Comparison of ENCODE assay signal across 8 cellular contexts in genomic region chr5:132099073-132099748, GRCh38. TPM values are rescaled to one million over a fixed set of nuclear protein-coding genes. Genes with fewer than 3 reads are reported as not detected.
DNase-seq lines count a peak whose midpoint lies in the region; ATAC-seq and TF ChIP-seq lines count a peak whose summit lies in the region.
"Had no signal": no experiment of that assay in that cellular context is flagged by ENCODE, and none has a peak within 500 bp of the region (broad histone marks: within the 10 kb centered on the region; RNA-seq: fewer than 3 reads in every experiment).

No MANE protein-coding gene starts in this region.

- DNase-seq in activated CD8-positive, alpha-beta memory T cell treated with anti-CD3 and anti-CD28 coated beads, Interleukin-2, amount 10 ng/mL, durations not matched to agents 7 days and 5 days: peak; percentile 86
- peak in 2 of 3 donors; percentile 63 to 82 for DNase-seq in stimulated activated CD4-positive, alpha-beta T cell treated with anti-CD3 and anti-CD28 coated beads, TNF-alpha, amount 100 ng/mL, for 48 hours (ENCODE audit: low read depth in 3 of 3)
- no peak for DNase-seq in Caco-2
- no peak for DNase-seq in WTC11 (ENCODE audit: low spot score)
- DNase-seq in AG20443 (ENCODE audit: low spot score): no peak

- POLR2A ChIA-PET in Caco-2 (lab: Charles Lee) (no interaction called here), WTC11 (lab: Charles Lee) (no interaction called here)

- peaks cover 85% of the 10 kb centered on the region for H3K4me1 Mint-ChIP-seq in activated CD8-positive, alpha-beta memory T cell treated with anti-CD3 and anti-CD28 coated beads, Interleukin-2, amount 10 ng/mL, durations not matched to agents 7 days and 5 days
- H3K4me1 Mint-ChIP-seq in Caco-2 (ENCODE audit: low read depth, unreplicated experiment) (no peaks in the 10 kb centered on the region), WTC11 (no peaks in the 10 kb centered on the region)

- no peaks in the 10 kb centered on the region for H3K27me3 Mint-ChIP-seq in activated CD8-positive, alpha-beta memory T cell treated with anti-CD3 and anti-CD28 coated beads, Interleukin-2, amount 10 ng/mL, durations not matched to agents 7 days and 5 days
- H3K27me3 Mint-ChIP-seq in Caco-2 (ENCODE audit: insufficient read depth, unreplicated experiment) (peaks cover 3% of the 10 kb centered on the region), WTC11 (ENCODE audit: low read depth) (no peaks in the 10 kb centered on the region)

- H3K4me3 Mint-ChIP-seq in activated CD8-positive, alpha-beta memory T cell treated with anti-CD3 and anti-CD28 coated beads, Interleukin-2, amount 10 ng/mL, durations not matched to agents 7 days and 5 days: peak overlapping the region; percentile 10
- H3K4me3 Mint-ChIP-seq in Caco-2 (ENCODE audit: unreplicated experiment): no peak overlapping the region
- H3K4me3 Mint-ChIP-seq in WTC11: no peak overlapping the region

- H3K9me3 Mint-ChIP-seq in activated CD8-positive, alpha-beta memory T cell treated with anti-CD3 and anti-CD28 coated beads, Interleukin-2, amount 10 ng/mL, durations not matched to agents 7 days and 5 days (ENCODE audit: low read depth): no peaks in the 10 kb centered on the region
- no peaks in the 10 kb centered on the region for H3K9me3 Mint-ChIP-seq in Caco-2 (ENCODE audit: unreplicated experiment)
- H3K9me3 Mint-ChIP-seq in WTC11: no peaks in the 10 kb centered on the region

- peaks cover 5% of the 10 kb centered on the region for H3K36me3 Mint-ChIP-seq in activated CD8-positive, alpha-beta memory T cell treated with anti-CD3 and anti-CD28 coated beads, Interleukin-2, amount 10 ng/mL, durations not matched to agents 7 days and 5 days
- H3K36me3 Mint-ChIP-seq in Caco-2 (ENCODE audit: insufficient read depth, unreplicated experiment) (no peaks in the 10 kb centered on the region), WTC11 (no peaks in the 10 kb centered on the region)

- CTCF ChIA-PET in activated CD8-positive, alpha-beta memory T cell treated with anti-CD3 and anti-CD28 coated beads, Interleukin-2, amount 10 ng/mL, durations not matched to agents 7 days and 5 days (lab: Charles Lee): interaction anchor here (1.0 to 1.8 kb wide), 5 partner anchors 13 to 510 kb away, joined by 3 to 6 read pairs (median 4); no protein-coding TSS in a partner anchor
- CTCF ChIA-PET in Caco-2 (lab: Charles Lee): no interaction called here
- CTCF ChIA-PET in WTC11 (lab: Charles Lee): no interaction called here

- intact Hi-C loops in Caco-2 (cut with micrococcal nuclease; ENCODE audit: unreplicated experiment): no loop called here

- H3K27ac Mint-ChIP-seq in activated CD8-positive, alpha-beta memory T cell treated with anti-CD3 and anti-CD28 coated beads, Interleukin-2, amount 10 ng/mL, durations not matched to agents 7 days and 5 days: peak overlapping the region; percentile 95
- H3K27ac Mint-ChIP-seq in Caco-2 (ENCODE audit: unreplicated experiment): no peak overlapping the region
- no peak overlapping the region for H3K27ac Mint-ChIP-seq in WTC11

- TF ChIP-seq CTCF in Caco-2 (IDR thresholded peaks at IDR 0.05; ENCODE audit: insufficient read depth in 1 of 2, low read depth in 1 of 2, low read length in 1 of 2, severe bottlenecking in 1 of 2, unreplicated experiment in 1 of 2): no peak
- TF ChIP-seq CTCF in WTC11 (IDR thresholded peaks at IDR 0.05): no peak

- no peak overlapping the region for H3K4me3 ChIP-seq in Caco-2 (ENCODE audit: low read depth, low read length)

- H3K36me3 ChIP-seq in Caco-2 (ENCODE audit: control insufficient read depth, insufficient read depth, low read length): no peaks in the 10 kb centered on the region

- H3K4me1 ChIP-seq in Caco-2: no peaks in the 10 kb centered on the region

- no TSS peak for BruUV-seq in Caco-2 (replicated peaks; lab: Mats Ljungman, UMichigan)

- ATAC-seq in GM19463 (IDR thresholded peaks at IDR 0.05; ENCODE audit: unreplicated experiment) (peak; percentile 57), HG03139 (IDR thresholded peaks at IDR 0.05; ENCODE audit: unreplicated experiment) (peak; percentile 27), WTC11 (no peak)
- ATAC-seq in activated CD8-positive, alpha-beta memory T cell treated with anti-CD3 and anti-CD28 coated beads, Interleukin-2, amount 10 ng/mL, durations not matched to agents 7 days and 5 days: peak; percentile 59

- no peaks in the 10 kb centered on the region for H3K27me3 ChIP-seq in Caco-2 (replicated peaks; ENCODE audit: control insufficient read depth, insufficient read depth, low read length)

- H3K9me3 ChIP-seq in Caco-2: no peaks in the 10 kb centered on the region

TF ChIP-seq in WTC11, 78 proteins besides CTCF, POLR2A, EP300 and RAD21:
- TF ChIP-seq ZNF671 (CRISPR knock-in tag; IDR thresholded peaks at IDR 0.05) (no peak), NR2C2 (CRISPR knock-in tag; IDR thresholded peaks at IDR 0.05) (no peak), GRHL2 (CRISPR knock-in tag; IDR thresholded peaks at IDR 0.05; ENCODE audit: insufficient replicate concordance, severe bottlenecking) (no peak), CREM (CRISPR knock-in tag; IDR thresholded peaks at IDR 0.05) (no peak), E2F5 (CRISPR knock-in tag; IDR thresholded peaks at IDR 0.05) (no peak), FOXK1 (CRISPR knock-in tag; IDR thresholded peaks at IDR 0.05) (no peak), MLX (CRISPR knock-in tag; IDR thresholded peaks at IDR 0.05) (no peak), RELA (CRISPR knock-in tag; IDR thresholded peaks at IDR 0.05; ENCODE audit: borderline replicate concordance) (no peak), MYBL2 (CRISPR knock-in tag; IDR thresholded peaks at IDR 0.05) (no peak), HMGXB4 (CRISPR knock-in tag; IDR thresholded peaks at IDR 0.05) (no peak), ZBTB21 (CRISPR knock-in tag; IDR thresholded peaks at IDR 0.05; ENCODE audit: borderline replicate concordance) (no peak), SOX15 (CRISPR knock-in tag; IDR thresholded peaks at IDR 0.05) (no peak), ZNF281 (CRISPR knock-in tag; IDR thresholded peaks at IDR 0.05) (no peak)
TF ChIP-seq in WTC11: peak in this region for 0.

RNA-seq across cellular contexts. Expression of gene CSF2, which starts 25.6 kb away (rescaled TPM):
- 100 to 1,000 TPM in 1 of 2 experiments, 1 to 10 TPM in 1; 4.9 to 164 TPM for total RNA-seq in activated CD8-positive, alpha-beta memory T cell treated with anti-CD3 and anti-CD28 coated beads, Interleukin-2, amount 10 ng/mL, durations not matched to agents 7 days and 5 days
- total RNA-seq in Caco-2 (2022) (not detected in 2 replicates), WTC11 (2021) (0.25 TPM in 1 of 3 replicates, not detected in the others)

RNA-seq across cellular contexts. Expression of gene IL3, which starts 38.8 kb away (rescaled TPM):
- 1 to 10 TPM in 1 of 2 experiments, under 1 TPM in 1; 0.47 to 1.5 TPM for total RNA-seq in activated CD8-positive, alpha-beta memory T cell treated with anti-CD3 and anti-CD28 coated beads, Interleukin-2, amount 10 ng/mL, durations not matched to agents 7 days and 5 days
- total RNA-seq in Caco-2 (2022) (not detected in 2 replicates), WTC11 (2021) (not detected in 3 replicates)
- total RNA-seq: glomerular endothelial cell had no signal

Comparison
In these comparisons a context has a peak if more than half of its experiments do, and no peak if none do; other contexts are left out.
1. DNase-seq: peak in activated CD8-positive, alpha-beta memory T cell treated with anti-CD3 and anti-CD28 coated beads, Interleukin-2, amount 10 ng/mL, durations not matched to agents 7 days and 5 days (single experiment) and stimulated activated CD4-positive, alpha-beta T cell treated with anti-CD3 and anti-CD28 coated beads, TNF-alpha, amount 100 ng/mL, for 48 hours (2 of 3); none in Caco-2 (0 of 2), WTC11 (single experiment) and AG20443 (single experiment).